Comparison of ENCODE assay signal across 8 cellular contexts in genomic region chrX:70132877-70133302, GRCh38. TPM values are rescaled to one million over a fixed set of nuclear protein-coding genes. Genes with fewer than 3 reads are reported as not detected.
DNase-seq lines count a peak whose midpoint lies in the region; ATAC-seq, FAIRE-seq and TF ChIP-seq lines count a peak whose summit lies in the region.

No MANE protein-coding gene starts in this region.

- CTCF ChIA-PET in activated CD8-positive, alpha-beta memory T cell treated with anti-CD3 and anti-CD28 coated beads, Interleukin-2, amount 10 ng/mL, durations not matched to agents 7 days and 5 days (lab: Charles Lee), result interaction anchor here (0.6 to 2.0 kb wide), 12 partner anchors 9 to 323 kb away, joined by 3 to 8 read pairs (median 4); no protein-coding TSS in a partner anchor

- TF ChIP-seq CTCF in esophagus muscularis mucosa (IDR thresholded peaks at IDR 0.05) (no peak), parathyroid adenoma (IDR thresholded peaks at IDR 0.05) (no peak)

- H3K27me3 Mint-ChIP-seq in activated CD8-positive, alpha-beta memory T cell treated with anti-CD3 and anti-CD28 coated beads, Interleukin-2, amount 10 ng/mL, durations not matched to agents 7 days and 5 days, result no peaks in the 10 kb centered on the region

- H3K9ac ChIP-seq in parathyroid adenoma, result no peak overlapping the region

- H3K79me2 ChIP-seq in parathyroid adenoma, result no peaks in the 10 kb centered on the region

- peak overlapping the region; percentile 68 for H3K4me2 ChIP-seq in parathyroid adenoma (ENCODE audit: low read length)

- peak; percentile 53 for ATAC-seq in activated CD8-positive, alpha-beta memory T cell treated with anti-CD3 and anti-CD28 coated beads, Interleukin-2, amount 10 ng/mL, durations not matched to agents 7 days and 5 days

- no peak for FAIRE-seq in frontal cortex (lab: Jason Lieb, UNC)

- no peaks in the 10 kb centered on the region for H3K9me3 ChIP-seq in esophagus muscularis mucosa
- H3K9me3 ChIP-seq in parathyroid adenoma (ENCODE audit: control insufficient read depth, low read length), result no peaks in the 10 kb centered on the region

- H3K27me3 ChIP-seq in esophagus muscularis mucosa (no peaks in the 10 kb centered on the region), parathyroid adenoma (ENCODE audit: control insufficient read depth, insufficient read depth, low read length) (no peaks in the 10 kb centered on the region)

- intact Hi-C loops in esophagus muscularis mucosa (cut with DNase I), result loop anchor here (10.0 kb wide), 1 partner anchor 302 kb away; no protein-coding TSS in a partner anchor

- WGBS in esophagus muscularis mucosa, result 43% methylated on average over 8 of the region's 8 CpGs

- no peak for TF ChIP-seq EP300 in esophagus muscularis mucosa (IDR thresholded peaks at IDR 0.05)

- H3K36me3 ChIP-seq in esophagus muscularis mucosa (peaks cover 0 to 8% (median 2%) of the 10 kb centered on the region in 4 donors), parathyroid adenoma (ENCODE audit: control insufficient read depth, insufficient read depth, low read length) (no peaks in the 10 kb centered on the region)

- H3K36me3 Mint-ChIP-seq in activated CD8-positive, alpha-beta memory T cell treated with anti-CD3 and anti-CD28 coated beads, Interleukin-2, amount 10 ng/mL, durations not matched to agents 7 days and 5 days, result peaks cover 15% of the 10 kb centered on the region

- peak overlapping the region; percentile 92 for H2AFZ ChIP-seq in parathyroid adenoma

- H3K27ac ChIP-seq in esophagus muscularis mucosa (replicated peaks in 1 of 4), result peak overlapping the region; percentile 75 to 86 (median 82)
- peak overlapping the region; percentile 92 for H3K27ac ChIP-seq in parathyroid adenoma

- no peaks in the 10 kb centered on the region for H3K9me3 Mint-ChIP-seq in activated CD8-positive, alpha-beta memory T cell treated with anti-CD3 and anti-CD28 coated beads, Interleukin-2, amount 10 ng/mL, durations not matched to agents 7 days and 5 days (ENCODE audit: low read depth)

- no peak for TF ChIP-seq POLR2A in esophagus muscularis mucosa (IDR thresholded peaks at IDR 0.05; ENCODE audit: low read depth)

- peak overlapping the region; percentile 96 for H3K27ac Mint-ChIP-seq in activated CD8-positive, alpha-beta memory T cell treated with anti-CD3 and anti-CD28 coated beads, Interleukin-2, amount 10 ng/mL, durations not matched to agents 7 days and 5 days

- no peak for DNase-seq in activated CD8-positive, alpha-beta memory T cell treated with anti-CD3 and anti-CD28 coated beads, Interleukin-2, amount 10 ng/mL, durations not matched to agents 7 days and 5 days
- no peak for DNase-seq in activated CD8-positive, alpha-beta memory T cell treated with anti-CD3 and anti-CD28 coated beads, Interleukin-2, amount 50 U/mL, for 4 hours
- no peak for DNase-seq in esophagus muscularis mucosa (ENCODE audit: extremely low spot score)
- DNase-seq in hepatic stellate cell (ENCODE audit: low spot score), result no peak
- no peak for DNase-seq in frontal cortex (ENCODE audit: low spot score in 2 of 2)
- no peak for DNase-seq in stimulated activated CD4-positive, alpha-beta T cell treated with anti-CD3 and anti-CD28 coated beads, Interleukin-2, amount 100 ng/mL, for 24 hours

- peaks cover 16 to 23% (median 22%) of the 10 kb centered on the region in 4 donors for H3K4me1 ChIP-seq in esophagus muscularis mucosa
- H3K4me1 ChIP-seq in parathyroid adenoma, result peaks cover 4% of the 10 kb centered on the region

- H3K4me3 ChIP-seq in esophagus muscularis mucosa, result peak overlapping the region; percentile 67 to 74 (median 70)
- peak overlapping the region; percentile 74 for H3K4me3 ChIP-seq in parathyroid adenoma (ENCODE audit: low read depth, low read length)

- peak overlapping the region; percentile 95 for H3K4me3 Mint-ChIP-seq in activated CD8-positive, alpha-beta memory T cell treated with anti-CD3 and anti-CD28 coated beads, Interleukin-2, amount 10 ng/mL, durations not matched to agents 7 days and 5 days

- peaks cover 38% of the 10 kb centered on the region for H3K4me1 Mint-ChIP-seq in activated CD8-positive, alpha-beta memory T cell treated with anti-CD3 and anti-CD28 coated beads, Interleukin-2, amount 10 ng/mL, durations not matched to agents 7 days and 5 days

TF ChIP-seq in PFSK-1, 5 proteins besides CTCF, POLR2A, EP300 and RAD21:
- TF ChIP-seq REST (IDR thresholded peaks at IDR 0.05; ENCODE audit: insufficient read depth in 1 of 2, low read depth in 2 of 2, low read length in 2 of 2) (no peak), POLR2AphosphoS5 (IDR thresholded peaks at IDR 0.05; ENCODE audit: low read depth, low read length) (0 out of 2 replicates have a peak, but pooled peaks have one; percentile 4)
TF ChIP-seq in PFSK-1: peak in this region for 1.

RNA-seq across cellular contexts. Expression of gene IGBP1, which starts 0.4 kb away (rescaled TPM):
- 10 to 100 TPM; 43.1 to 46.2 TPM for total RNA-seq in activated CD8-positive, alpha-beta memory T cell treated with anti-CD3 and anti-CD28 coated beads, Interleukin-2, amount 10 ng/mL, durations not matched to agents 7 days and 5 days
- 23.8 TPM for polyA plus RNA-seq in PFSK-1 (2012; ENCODE audit: insufficient read length, low read depth)
- total RNA-seq in esophagus muscularis mucosa (10 to 100 TPM; 48.2 to 69.0 (median 60.6) TPM), frontal cortex (138 TPM)

RNA-seq across cellular contexts. Expression of gene DGAT2L6, which starts 44.4 kb away (rescaled TPM):
- not detected for total RNA-seq in activated CD8-positive, alpha-beta memory T cell treated with anti-CD3 and anti-CD28 coated beads, Interleukin-2, amount 10 ng/mL, durations not matched to agents 7 days and 5 days
- not detected for polyA plus RNA-seq in PFSK-1 (2012; ENCODE audit: insufficient read length, low read depth)
- total RNA-seq in esophagus muscularis mucosa, result not detected
- not detected for total RNA-seq in frontal cortex
